ENCODE assay signal across 8 cellular contexts in the genomic region with DNA sequence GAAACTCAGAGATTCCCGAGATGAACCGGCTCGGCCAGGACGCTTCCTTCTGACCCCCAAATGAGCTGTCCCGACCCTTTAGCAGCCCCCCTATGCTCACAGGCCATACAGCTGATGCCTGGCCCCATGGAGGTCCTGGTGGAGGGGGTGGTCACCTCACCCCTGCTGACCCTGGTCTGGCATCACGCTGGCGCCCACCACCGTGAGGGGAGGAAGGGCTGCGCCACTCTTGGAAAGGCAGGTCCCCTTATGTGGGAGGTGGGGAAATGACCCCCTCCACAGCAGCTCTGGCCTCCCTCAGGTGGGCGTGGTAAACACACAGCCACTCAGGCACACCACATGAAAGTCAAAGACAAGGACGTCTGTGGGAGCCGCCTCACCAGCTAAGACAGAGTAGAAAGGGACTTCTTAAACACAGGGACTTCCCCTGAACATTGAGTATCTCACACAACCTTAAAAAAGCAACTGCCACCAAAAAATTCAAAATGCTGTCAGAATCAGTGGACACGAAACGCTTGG. TPM values are rescaled to one million over a fixed set of nuclear protein-coding genes. Genes with fewer than 3 reads are reported as not detected.
DNase-seq lines count a peak whose midpoint lies in the region; ATAC-seq, FAIRE-seq and TF ChIP-seq lines count a peak whose summit lies in the region.

No MANE protein-coding gene starts in this region.

- no peaks in the 10 kb centered on the region for H3K9me3 ChIP-seq in Caco-2
- H3K9me3 ChIP-seq in neural progenitor cell (ENCODE audit: low read depth), result no peaks in the 10 kb centered on the region
- H3K9me3 ChIP-seq in gastroesophageal sphincter, result no peaks in the 10 kb centered on the region

- H3K4me1 ChIP-seq in Caco-2, result peaks cover 13% of the 10 kb centered on the region
- H3K4me1 ChIP-seq in neural progenitor cell, result peaks cover 9% of the 10 kb centered on the region
- peaks cover 0 to 5% (median 0%) of the 10 kb centered on the region in 3 donors for H3K4me1 ChIP-seq in gastroesophageal sphincter

- no peaks in the 10 kb centered on the region for H3K36me3 ChIP-seq in Caco-2 (ENCODE audit: control insufficient read depth, insufficient read depth, low read length)
- no peaks in the 10 kb centered on the region for H3K36me3 ChIP-seq in neural progenitor cell
- H3K36me3 ChIP-seq in gastroesophageal sphincter, result peaks cover 0 to 16% of the 10 kb centered on the region in 2 donors

- no peak overlapping the region for H3K4me3 Mint-ChIP-seq in activated naive CD8-positive, alpha-beta T cell treated with anti-CD3 and anti-CD28 coated beads, Interleukin-2, amount 50 U/mL, for 24 hours
- peak overlapping the region; percentile 60 for H3K4me3 Mint-ChIP-seq in stimulated activated memory B cell treated with anti-CD40 and anti-IgM and Interleukin-4, amounts not matched to agents 10 μg/mL and 1 μg/mL and 100 μg/mL, for 72 hours
- no peak overlapping the region for H3K4me3 Mint-ChIP-seq in Caco-2 (ENCODE audit: unreplicated experiment)
- H3K4me3 Mint-ChIP-seq in neural progenitor cell, result no peak overlapping the region

- no peaks in the 10 kb centered on the region for H3K9me3 Mint-ChIP-seq in activated naive CD8-positive, alpha-beta T cell treated with anti-CD3 and anti-CD28 coated beads, Interleukin-2, amount 50 U/mL, for 24 hours
- no peaks in the 10 kb centered on the region for H3K9me3 Mint-ChIP-seq in stimulated activated memory B cell treated with anti-CD40 and anti-IgM and Interleukin-4, amounts not matched to agents 10 μg/mL and 1 μg/mL and 100 μg/mL, for 72 hours
- H3K9me3 Mint-ChIP-seq in Caco-2 (ENCODE audit: unreplicated experiment), result no peaks in the 10 kb centered on the region
- no peaks in the 10 kb centered on the region for H3K9me3 Mint-ChIP-seq in neural progenitor cell

- CTCF ChIA-PET in Caco-2 (lab: Charles Lee), result no interaction called here

- no peak overlapping the region for H3K4me3 ChIP-seq in Caco-2 (ENCODE audit: low read depth, low read length)
- no peak overlapping the region for H3K4me3 ChIP-seq in neural progenitor cell
- no peak overlapping the region for H3K4me3 ChIP-seq in gastroesophageal sphincter

- POLR2A ChIA-PET in Caco-2 (lab: Charles Lee), result no interaction called here

- FAIRE-seq in HTR-8/SVneo (lab: Jason Lieb, UNC), result no peak

- no peak overlapping the region for H3K27ac Mint-ChIP-seq in activated naive CD8-positive, alpha-beta T cell treated with anti-CD3 and anti-CD28 coated beads, Interleukin-2, amount 50 U/mL, for 24 hours
- H3K27ac Mint-ChIP-seq in stimulated activated memory B cell treated with anti-CD40 and anti-IgM and Interleukin-4, amounts not matched to agents 10 μg/mL and 1 μg/mL and 100 μg/mL, for 72 hours, result peak overlapping the region; percentile 88
- no peak overlapping the region for H3K27ac Mint-ChIP-seq in Caco-2 (ENCODE audit: unreplicated experiment)
- H3K27ac Mint-ChIP-seq in neural progenitor cell, result no peak overlapping the region

- H3K27ac ChIP-seq in neural progenitor cell (no peak overlapping the region), gastroesophageal sphincter (no peak overlapping the region)

- intact Hi-C loops in Caco-2 (cut with micrococcal nuclease; ENCODE audit: unreplicated experiment), result no loop called here

- no peaks in the 10 kb centered on the region for H3K79me2 ChIP-seq in neural progenitor cell (ENCODE audit: low read depth)

- TF ChIP-seq POLR2A in gastroesophageal sphincter (IDR thresholded peaks at IDR 0.05), result no peak

- no peaks in the 10 kb centered on the region for H3K27me3 Mint-ChIP-seq in activated naive CD8-positive, alpha-beta T cell treated with anti-CD3 and anti-CD28 coated beads, Interleukin-2, amount 50 U/mL, for 24 hours
- H3K27me3 Mint-ChIP-seq in stimulated activated memory B cell treated with anti-CD40 and anti-IgM and Interleukin-4, amounts not matched to agents 10 μg/mL and 1 μg/mL and 100 μg/mL, for 72 hours, result no peaks in the 10 kb centered on the region
- H3K27me3 Mint-ChIP-seq in Caco-2 (ENCODE audit: insufficient read depth, unreplicated experiment) (no peaks in the 10 kb centered on the region), neural progenitor cell (ENCODE audit: insufficient read depth, low read depth) (peaks cover 8% of the 10 kb centered on the region)

- no peak overlapping the region for H3K4me2 ChIP-seq in neural progenitor cell

- DNase-seq in activated naive CD8-positive, alpha-beta T cell treated with anti-CD3 and anti-CD28 coated beads, Interleukin-2, amount 50 U/mL, for 24 hours, result peak; percentile 62
- DNase-seq in Caco-2 (no peak), neural progenitor cell (ENCODE audit: low spot score) (no peak), HTR-8/SVneo (ENCODE audit: insufficient read length, low spot score) (no peak)

- H3K9ac ChIP-seq in neural progenitor cell, result no peak overlapping the region

- H4K20me1 ChIP-seq in neural progenitor cell (ENCODE audit: low read depth), result no peaks in the 10 kb centered on the region

- no TSS peak for BruUV-seq in Caco-2 (replicated peaks; lab: Mats Ljungman, UMichigan)

- peaks cover 44% of the 10 kb centered on the region for H3K4me1 Mint-ChIP-seq in activated naive CD8-positive, alpha-beta T cell treated with anti-CD3 and anti-CD28 coated beads, Interleukin-2, amount 50 U/mL, for 24 hours
- peaks cover 68% of the 10 kb centered on the region for H3K4me1 Mint-ChIP-seq in stimulated activated memory B cell treated with anti-CD40 and anti-IgM and Interleukin-4, amounts not matched to agents 10 μg/mL and 1 μg/mL and 100 μg/mL, for 72 hours
- H3K4me1 Mint-ChIP-seq in Caco-2 (ENCODE audit: low read depth, unreplicated experiment) (peaks cover 6% of the 10 kb centered on the region), neural progenitor cell (peaks cover 22% of the 10 kb centered on the region)

- no peaks in the 10 kb centered on the region for H3K27me3 ChIP-seq in Caco-2 (replicated peaks; ENCODE audit: control insufficient read depth, insufficient read depth, low read length)
- H3K27me3 ChIP-seq in neural progenitor cell, result peaks cover 8% of the 10 kb centered on the region
- H3K27me3 ChIP-seq in gastroesophageal sphincter, result no peaks in the 10 kb centered on the region

- TF ChIP-seq EP300 in gastroesophageal sphincter (IDR thresholded peaks at IDR 0.05), result no peak

- WGBS in gastroesophageal sphincter (ENCODE audit: low coverage in 1 of 2), 2 donors, result 81 to 100% methylated on average over 2 of the region's 14 CpGs

- peaks cover 15% of the 10 kb centered on the region for H3F3A ChIP-seq in neural progenitor cell (ENCODE audit: low read depth)

- H3K36me3 Mint-ChIP-seq in activated naive CD8-positive, alpha-beta T cell treated with anti-CD3 and anti-CD28 coated beads, Interleukin-2, amount 50 U/mL, for 24 hours (ENCODE audit: low read depth), result no peaks in the 10 kb centered on the region
- peaks cover 37% of the 10 kb centered on the region for H3K36me3 Mint-ChIP-seq in stimulated activated memory B cell treated with anti-CD40 and anti-IgM and Interleukin-4, amounts not matched to agents 10 μg/mL and 1 μg/mL and 100 μg/mL, for 72 hours
- peaks cover 16% of the 10 kb centered on the region for H3K36me3 Mint-ChIP-seq in Caco-2 (ENCODE audit: insufficient read depth, unreplicated experiment)
- no peaks in the 10 kb centered on the region for H3K36me3 Mint-ChIP-seq in neural progenitor cell

- TF ChIP-seq CTCF in Caco-2 (IDR thresholded peaks at IDR 0.05; ENCODE audit: insufficient read depth in 1 of 2, low read depth in 1 of 2, low read length in 1 of 2, severe bottlenecking in 1 of 2, unreplicated experiment in 1 of 2), result no peak
- no peak for TF ChIP-seq CTCF in neural progenitor cell (IDR thresholded peaks at IDR 0.05)
- no peak for TF ChIP-seq CTCF in gastroesophageal sphincter (IDR thresholded peaks at IDR 0.05)

- H2AFZ ChIP-seq in neural progenitor cell (replicated peaks), result no peak overlapping the region

- ATAC-seq in GM19455 (IDR thresholded peaks at IDR 0.05; ENCODE audit: unreplicated experiment) (peak; percentile 56), HG03469 (IDR thresholded peaks at IDR 0.05; ENCODE audit: unreplicated experiment) (peak; percentile 50), gastroesophageal sphincter (no peak)
- peak; percentile 98 for ATAC-seq in activated naive CD8-positive, alpha-beta T cell treated with anti-CD3 and anti-CD28 coated beads, Interleukin-2, amount 50 U/mL, for 24 hours
- peak; percentile 94 for ATAC-seq in stimulated activated memory B cell treated with anti-CD40 and anti-IgM and Interleukin-4, amounts not matched to agents 10 μg/mL and 1 μg/mL and 100 μg/mL, for 72 hours

RNA-seq across cellular contexts. Expression of a gene that starts 7.0 kb away (rescaled TPM):
- total RNA-seq in Caco-2 (2022) (14.0 and 17.2 TPM in 2 replicates), neural progenitor cell (ENCODE audit: low replicate concordance) (1.6 and 2.1 TPM in 2 replicates), gastroesophageal sphincter (1 to 10 TPM; 2.8 to 4.4 (median 4.0) TPM)

RNA-seq across cellular contexts. Expression of a gene that starts 52.5 kb away (rescaled TPM):
- 0.70 and 1.1 TPM in 2 replicates for total RNA-seq in Caco-2 (2022)
- total RNA-seq in neural progenitor cell (ENCODE audit: low replicate concordance), result not detected in 2 replicates
- total RNA-seq in gastroesophageal sphincter, result 1 to 10 TPM in 1 of 4 donors, under 1 TPM in 3; 0.16 to 2.7 (median 0.39) TPM
